22 cellular contexts compared by ENCODE assay signal in genomic region chr7:153518201-153518984, GRCh38.
"Had no signal": no experiment of that assay in that cellular context is flagged by ENCODE, and none has a peak within 500 bp of the region (broad histone marks: within the 10 kb centered on the region; RNA-seq: fewer than 3 reads in every experiment).

No MANE protein-coding gene starts in this region.

- DNase-seq: cerebellar nuclear complex; endodermal cell; head of caudate nucleus; left colon; left ventricle myocardium superior; naive thymus-derived CD4-positive, alpha-beta T cell; nephron progenitor cell; psoas muscle; sigmoid colon; stimulated activated CD4-positive, alpha-beta T cell treated with anti-CD3 and anti-CD28 coated beads, Interleukin-2, amount 100 ng/mL, for 24 hours; stimulated activated CD4-positive, alpha-beta T cell treated with anti-CD3 and anti-CD28 coated beads, Interleukin-4, amount 100 ng/mL, for 4 hours; stimulated activated naive B cell treated with anti-CD40 and anti-IgM and Interleukin-4, amounts not matched to agents 10 μg/mL and 1 μg/mL and 100 μg/mL, for 72 hours; stimulated activated naive CD8-positive, alpha-beta T cell treated with anti-CD3 and anti-CD28 coated beads, Interleukin-15, amount 100 ng/mL, for 72 hours; transverse colon had no signal

- H3K36me3 ChIP-seq: gastroesophageal sphincter, right atrium auricular region, sigmoid colon, thoracic aorta, transverse colon had no signal

- H3K79me2 ChIP-seq: hepatocyte had no signal

- H3K4me2 ChIP-seq: hepatocyte had no signal

- H3K27me3 ChIP-seq: gastroesophageal sphincter, hepatocyte, right atrium auricular region, sigmoid colon, transverse colon had no signal

- H3K4me3 ChIP-seq: gastroesophageal sphincter, hepatocyte, lung, psoas muscle, right atrium auricular region, sigmoid colon, skin epidermis, thoracic aorta, transverse colon had no signal

- ATAC-seq: gastroesophageal sphincter; left colon; left ventricle myocardium superior; naive thymus-derived CD4-positive, alpha-beta T cell; psoas muscle; stimulated activated naive B cell treated with anti-CD40 and anti-IgM and Interleukin-4, amounts not matched to agents 10 μg/mL and 1 μg/mL and 100 μg/mL, for 72 hours; stimulated activated naive CD8-positive, alpha-beta T cell treated with anti-CD3 and anti-CD28 coated beads, Interleukin-15, amount 100 ng/mL, for 72 hours had no signal

- H3K27ac ChIP-seq: gastroesophageal sphincter, hepatocyte, psoas muscle, right atrium auricular region, thoracic aorta, transverse colon had no signal

- H3K4me1 ChIP-seq: psoas muscle, transverse colon had no signal

- FAIRE-seq: colon, endothelial cell of umbilical vein had no signal
